ENCODE assay signal across 17 cellular contexts in the genomic region with DNA sequence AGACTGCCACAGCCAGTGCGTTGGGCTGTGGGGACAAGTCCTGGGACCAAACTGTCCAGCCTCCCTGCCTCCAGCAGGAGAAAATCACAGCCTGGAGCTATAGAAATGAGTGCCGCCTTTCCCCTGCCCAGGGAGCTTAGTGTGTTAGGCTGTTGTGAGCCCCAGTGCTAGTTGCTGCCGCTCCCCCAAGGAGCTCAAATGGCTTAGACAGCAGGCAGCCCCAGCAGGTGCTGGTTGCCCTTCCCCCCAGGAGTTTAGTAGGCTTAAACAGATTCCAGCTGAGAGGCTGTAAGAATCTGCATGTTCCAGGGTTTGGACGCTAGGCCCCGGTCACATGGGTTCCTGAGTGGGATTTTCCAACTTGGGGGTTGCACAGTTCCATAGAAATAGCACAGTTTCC. TPM values are rescaled to one million over a fixed set of nuclear protein-coding genes. Genes with fewer than 3 reads are reported as not detected.
A peak's percentile ranks its signal among the peaks of the same experiment; 100 is the strongest.
DNase-seq lines count a peak whose midpoint lies in the region; TF ChIP-seq lines count a peak whose summit lies in the region.
"Had no signal": no experiment of that assay in that cellular context is flagged by ENCODE, and none has a peak within 500 bp of the region (broad histone marks: within the 10 kb centered on the region; RNA-seq: fewer than 3 reads in every experiment).

No MANE protein-coding gene starts in this region.

- no peak overlapping the region for H2AFZ ChIP-seq in trophoblast cell (ENCODE audit: insufficient read depth, low read length, poor library complexity)
- H2AFZ ChIP-seq: GM23248 had no signal

- no peak overlapping the region for H4K91ac ChIP-seq in trophoblast cell (ENCODE audit: low read depth, low read length)

- H3K36me3 ChIP-seq in SJCRH30 (no peaks in the 10 kb centered on the region), trophoblast cell (ENCODE audit: control insufficient read depth in 1 of 2, insufficient read depth in 2 of 2, low read length in 2 of 2) (no peaks in the 10 kb centered on the region)
- H3K36me3 ChIP-seq: HAP-1 had no signal

- H3K4me1 ChIP-seq in SJCRH30 = no peaks in the 10 kb centered on the region; the same call in 1 of the 2 replicates
- H3K4me1 ChIP-seq in trophoblast cell (ENCODE audit: control insufficient read depth in 1 of 2, insufficient read depth in 2 of 2, low read length in 2 of 2) = no peaks in the 10 kb centered on the region
- H3K4me1 ChIP-seq: A549, HAP-1 had no signal

- H3K9ac ChIP-seq in trophoblast cell (ENCODE audit: low read length) = no peak overlapping the region
- H3K9ac ChIP-seq: GM23248 had no signal

- H3K4me3 ChIP-seq in SJCRH30 (no peak overlapping the region), trophoblast cell (ENCODE audit: low read depth, low read length) (no peak overlapping the region)
- H3K4me3 ChIP-seq: A549, GM23248, HAP-1 had no signal

- WGBS in trophoblast cell (ENCODE audit: extremely low coverage, insufficient coverage, insufficient read length) = no CpG with 5 or more reads among the region's 5 CpGs

- no peak overlapping the region for H3K4me3 Mint-ChIP-seq in glutamatergic neuron (ENCODE audit: unreplicated experiment)
- H3K4me3 Mint-ChIP-seq: CD14-positive monocyte; CD8-positive, alpha-beta T cell had no signal

- H3K4me1 Mint-ChIP-seq in glutamatergic neuron (ENCODE audit: low read depth, unreplicated experiment) = no peaks in the 10 kb centered on the region
- H3K4me1 Mint-ChIP-seq: CD14-positive monocyte had no signal

- H2BK5ac ChIP-seq in trophoblast cell (ENCODE audit: low read depth, low read length, poor library complexity) = no peak overlapping the region

- H3K27ac Mint-ChIP-seq in glutamatergic neuron (ENCODE audit: unreplicated experiment) = no peak overlapping the region
- H3K27ac Mint-ChIP-seq: CD14-positive monocyte; CD8-positive, alpha-beta T cell had no signal

- no peak overlapping the region for H3K18ac ChIP-seq in trophoblast cell (ENCODE audit: low read length)

- H4K8ac ChIP-seq in trophoblast cell (ENCODE audit: low read depth, low read length) = no peak overlapping the region

- no peak overlapping the region for H3K23ac ChIP-seq in trophoblast cell (ENCODE audit: low read length)

- H3K27me3 Mint-ChIP-seq in glutamatergic neuron (ENCODE audit: unreplicated experiment) = no peaks in the 10 kb centered on the region

- H2BK120ac ChIP-seq in trophoblast cell (ENCODE audit: insufficient read depth, low read length, poor library complexity) = no peak overlapping the region

- H3K79me2 ChIP-seq in trophoblast cell (ENCODE audit: control insufficient read depth, insufficient read depth, low read length, poor library complexity) = no peaks in the 10 kb centered on the region

- H3K9me3 ChIP-seq in SJCRH30 (replicated peaks) (no peaks in the 10 kb centered on the region), trophoblast cell (ENCODE audit: insufficient read depth, low read depth, low read length) (no peaks in the 10 kb centered on the region)
- H3K9me3 ChIP-seq: A549, HAP-1 had no signal

- no peaks in the 10 kb centered on the region for H3K36me3 Mint-ChIP-seq in glutamatergic neuron (ENCODE audit: unreplicated experiment)
- H3K36me3 Mint-ChIP-seq: CD14-positive monocyte; CD8-positive, alpha-beta T cell had no signal

- no peak overlapping the region for H4K12ac ChIP-seq in trophoblast cell (ENCODE audit: low read depth, low read length)

- H3K9me3 Mint-ChIP-seq in glutamatergic neuron (ENCODE audit: unreplicated experiment) = no peaks in the 10 kb centered on the region

- DNase-seq in ELF-1 (ENCODE audit: low read depth, low spot score) (peak; percentile 6), NCI-H524 (lab: John Stamatoyannopoulos, UW) (peak; percentile 39 to 82), SJCRH30 (peak; percentile 48 to 66), myocyte (ENCODE audit: low read depth) (peak; percentile 9), dermis blood vessel endothelial cell (no peak), trophoblast cell (no peak), glutamatergic neuron (no peak), H4 (ENCODE audit: low spot score) (no peak)
- DNase-seq: CD8-positive, alpha-beta T cell; COR-L47; DND-41; GF-D8; GM23248 had no signal

- H3K27me3 ChIP-seq in SJCRH30 (no peaks in the 10 kb centered on the region), trophoblast cell (ENCODE audit: insufficient read depth, low read length) (no peaks in the 10 kb centered on the region)

- no peak overlapping the region for H3K4ac ChIP-seq in trophoblast cell (ENCODE audit: low read depth, low read length)

- H2BK12ac ChIP-seq in trophoblast cell (ENCODE audit: low read length) = no peak overlapping the region

- H3K4me2 ChIP-seq in trophoblast cell (ENCODE audit: low read length) = no peak overlapping the region
- H3K4me2 ChIP-seq: A549 had no signal

- H3K27ac ChIP-seq in SJCRH30 (no peak overlapping the region), trophoblast cell (ENCODE audit: low read depth, low read length) (no peak overlapping the region)
- H3K27ac ChIP-seq: A549, GM23248, HL-60 had no signal

- H3K79me1 ChIP-seq in trophoblast cell (ENCODE audit: low read length) = no peaks in the 10 kb centered on the region

- no peak overlapping the region for H3K14ac ChIP-seq in trophoblast cell (ENCODE audit: low read length)

- H2AK5ac ChIP-seq in trophoblast cell (ENCODE audit: low read length) = no peak overlapping the region

- TF ChIP-seq CTCF in glutamatergic neuron (IDR thresholded peaks at IDR 0.05; ENCODE audit: partially characterized antibody, unreplicated experiment) = no peak

RNA-seq across cellular contexts. Expression of a gene that starts 27.2 kb away (rescaled TPM):
- 296 and 328 TPM in 2 replicates for total RNA-seq in SJCRH30 (2014; rRNA removed; shearing (Covaris generic))
- total RNA-seq in myocyte = 58.1 and 67.4 TPM in 2 replicates
- polyA plus RNA-seq in myocyte (2012) = 48.7 TPM
- total RNA-seq in dermis blood vessel endothelial cell = 69.3 and 102 TPM in 2 replicates
- 115 and 123 TPM in 2 replicates for polyA plus RNA-seq in trophoblast cell (2013)
- total RNA-seq in glutamatergic neuron (ENCODE audit: unreplicated experiment) = 43.0 TPM
- total RNA-seq in H4 (2014; rRNA removed; shearing (Covaris generic)) = 150 and 172 TPM in 2 replicates

Comparison
In these comparisons a context has a peak if more than half of its experiments do, and no peak if none do; other contexts are left out.
1. DNase-seq: peak in ELF-1 (single experiment), NCI-H524 (2 of 2), SJCRH30 (2 of 2) and myocyte (single experiment); none in dermis blood vessel endothelial cell (single experiment), trophoblast cell (0 of 2), glutamatergic neuron (single experiment) and H4 (single experiment).